Comparison of ENCODE assay signal across 12 cellular contexts in the genomic region with DNA sequence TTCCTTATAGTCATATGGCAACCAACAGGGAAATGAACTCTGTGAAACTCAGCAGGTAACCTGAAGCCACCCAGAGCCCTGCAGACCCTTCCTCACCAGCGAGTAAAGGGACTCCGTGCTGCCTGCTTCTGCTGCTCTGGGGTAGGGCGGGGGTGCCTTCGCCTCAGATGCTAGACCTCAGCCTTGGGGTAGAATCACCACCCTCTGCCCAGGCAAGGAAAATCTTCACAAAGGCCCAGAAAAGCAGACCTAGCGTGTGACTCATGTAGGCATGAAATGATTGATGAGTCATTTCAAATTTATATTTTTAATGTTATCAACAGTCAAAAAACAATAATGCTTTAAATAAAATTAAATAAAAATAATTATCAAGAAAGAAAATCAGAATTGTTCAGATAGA. TPM values are rescaled to one million over a fixed set of nuclear protein-coding genes. Genes with fewer than 3 reads are reported as not detected.
DNase-seq lines count a peak whose midpoint lies in the region; ATAC-seq, FAIRE-seq and TF ChIP-seq lines count a peak whose summit lies in the region.
"Had no signal": no experiment of that assay in that cellular context is flagged by ENCODE, and none has a peak within 500 bp of the region (broad histone marks: within the 10 kb centered on the region; RNA-seq: fewer than 3 reads in every experiment).

No MANE protein-coding gene starts in this region.

- H3K27ac Mint-ChIP-seq in activated naive CD4-positive, alpha-beta T cell treated with anti-CD3 and anti-CD28 coated beads, Interleukin-2, amount 50 U/mL, for 24 hours: no peak overlapping the region
- H3K27ac Mint-ChIP-seq in immature natural killer cell: peak overlapping the region in 4 of 6 donors; percentile 17 to 59 (median 48)

- H3K36me3 Mint-ChIP-seq in activated naive CD4-positive, alpha-beta T cell treated with anti-CD3 and anti-CD28 coated beads, Interleukin-2, amount 50 U/mL, for 24 hours: peaks cover 13% of the 10 kb centered on the region
- peaks cover 0 to 14% (median 2%) of the 10 kb centered on the region in 3 donors for H3K36me3 Mint-ChIP-seq in immature natural killer cell

- peaks cover 58% of the 10 kb centered on the region for H3K4me1 Mint-ChIP-seq in activated naive CD4-positive, alpha-beta T cell treated with anti-CD3 and anti-CD28 coated beads, Interleukin-2, amount 50 U/mL, for 24 hours
- H3K4me1 Mint-ChIP-seq in immature natural killer cell: peaks cover 30 to 66% of the 10 kb centered on the region in 2 donors

- H3K36me3 ChIP-seq in upper lobe of left lung (peaks cover 0 to under 1% (median 0%) of the 10 kb centered on the region in 4 donors), Karpas-422 (ENCODE audit: insufficient read depth, low read length) (peaks cover 14% of the 10 kb centered on the region)

- no peaks in the 10 kb centered on the region; the same call in 1 of the 2 replicates for H4K20me1 ChIP-seq in Karpas-422 (ENCODE audit: insufficient read depth, low read depth, low read length)

- no peak overlapping the region for H2AFZ ChIP-seq in Karpas-422 (ENCODE audit: low read length)

- no peak for ATAC-seq in upper lobe of left lung (ENCODE audit: low FRiP score in 2 of 2)

- peak overlapping the region; percentile 69 for H3K4me3 Mint-ChIP-seq in activated naive CD4-positive, alpha-beta T cell treated with anti-CD3 and anti-CD28 coated beads, Interleukin-2, amount 50 U/mL, for 24 hours
- H3K4me3 Mint-ChIP-seq in immature natural killer cell: peak overlapping the region in 2 of 5 donors; percentile 6 to 23

- TF ChIP-seq EP300 in upper lobe of left lung (IDR thresholded peaks at IDR 0.05): no peak

- no peaks in the 10 kb centered on the region for H3K9me2 ChIP-seq in Karpas-422 (replicated peaks; ENCODE audit: insufficient read depth, low read length)

- TF ChIP-seq POLR2A in upper lobe of left lung (IDR thresholded peaks at IDR 0.05): no peak

- no peak overlapping the region for H3K9ac ChIP-seq in Karpas-422 (ENCODE audit: low read length)

- H3K4me1 ChIP-seq in upper lobe of left lung (peaks cover 47 to 72% (median 50%) of the 10 kb centered on the region in 4 donors), Karpas-422 (ENCODE audit: low read length) (peaks cover 46% of the 10 kb centered on the region)

- H3K79me2 ChIP-seq in Karpas-422 (ENCODE audit: low read length): peaks cover 93% of the 10 kb centered on the region

- WGBS in upper lobe of left lung, 2 donors: 68 to 73% methylated on average over 5 of the region's 5 CpGs

- H3K9me3 ChIP-seq in upper lobe of left lung: no peaks in the 10 kb centered on the region
- H3K9me3 ChIP-seq in Karpas-422 (ENCODE audit: low read length): no peaks in the 10 kb centered on the region
- H3K9me3 ChIP-seq: esophagus squamous epithelium had no signal

- H3K9me3 Mint-ChIP-seq in activated naive CD4-positive, alpha-beta T cell treated with anti-CD3 and anti-CD28 coated beads, Interleukin-2, amount 50 U/mL, for 24 hours: no peaks in the 10 kb centered on the region
- no peaks in the 10 kb centered on the region for H3K9me3 Mint-ChIP-seq in immature natural killer cell

- H3K27me3 ChIP-seq in upper lobe of left lung (no peaks in the 10 kb centered on the region), Karpas-422 (ENCODE audit: low read length) (no peaks in the 10 kb centered on the region)
- H3K27me3 ChIP-seq: esophagus squamous epithelium had no signal

- H3K4me2 ChIP-seq in Karpas-422 (ENCODE audit: low read depth, low read length, poor library complexity, severe bottlenecking): no peak overlapping the region

- H3K27ac ChIP-seq in upper lobe of left lung (peak overlapping the region; percentile 37 to 89 (median 66)), Karpas-422 (ENCODE audit: low read length) (no peak overlapping the region)

- no peaks in the 10 kb centered on the region for H3K27me3 Mint-ChIP-seq in activated naive CD4-positive, alpha-beta T cell treated with anti-CD3 and anti-CD28 coated beads, Interleukin-2, amount 50 U/mL, for 24 hours
- H3K27me3 Mint-ChIP-seq in immature natural killer cell (ENCODE audit: low read depth in 3 of 3): peaks cover 0 to 2% (median 0%) of the 10 kb centered on the region in 3 donors

- no peak for DNase-seq in activated naive CD4-positive, alpha-beta T cell treated with anti-CD3 and anti-CD28 coated beads, Interleukin-2, amount 50 U/mL, for 16 hours
- peak; percentile 37 for DNase-seq in activated CD8-positive, alpha-beta memory T cell treated with anti-CD3 and anti-CD28 coated beads, Interleukin-2, amount 50 U/mL, for 4 hours
- no peak for DNase-seq in immature natural killer cell
- DNase-seq in upper lobe of left lung: no peak
- no peak for DNase-seq in LoVo (ENCODE audit: low spot score)
- DNase-seq in D721Med (ENCODE audit: insufficient read length, low spot score): no peak
- no peak for DNase-seq in Karpas-422
- DNase-seq: AML-193, esophagus squamous epithelium, GF-D8, NCI-H2107 had no signal

- no peak for TF ChIP-seq CTCF in upper lobe of left lung (IDR thresholded peaks at IDR 0.05)
- TF ChIP-seq CTCF in D721Med (IDR thresholded peaks at IDR 0.05; ENCODE audit: insufficient read depth, missing control alignments): no peak

- H3K4me3 ChIP-seq in upper lobe of left lung: no peak overlapping the region
- H3K4me3 ChIP-seq in Karpas-422 (ENCODE audit: low read length): no peak overlapping the region
- H3K4me3 ChIP-seq: esophagus squamous epithelium had no signal

- no peak for FAIRE-seq in D721Med (lab: Jason Lieb, UNC)

RNA-seq across cellular contexts. Expression of a gene that starts 6.6 kb away (rescaled TPM):
- polyA plus RNA-seq in immature natural killer cell: 10 to 100 TPM in 1 of 3 donors, 1 to 10 TPM in 2; 3.3 to 11.0 (median 8.2) TPM
- 10 to 100 TPM; 39.7 to 87.0 (median 44.9) TPM for total RNA-seq in upper lobe of left lung
- 25.0 and 39.6 TPM in 2 replicates for total RNA-seq in Karpas-422 (2014; rRNA removed; shearing (Covaris generic); ENCODE audit: low replicate concordance)

RNA-seq across cellular contexts. Expression of a gene that starts 55.9 kb away (rescaled TPM):
- not detected for polyA plus RNA-seq in immature natural killer cell
- total RNA-seq in upper lobe of left lung: 10 to 100 TPM in 2 of 6 donors, 1 to 10 TPM in 4; 1.2 to 62.9 (median 6.5) TPM
- total RNA-seq in Karpas-422 (2014; rRNA removed; shearing (Covaris generic); ENCODE audit: low replicate concordance): 2.4 TPM in 1 of 2 replicates, not detected in the other
